In genomic region chr1:2587071-2587859, GRCh38 we compare ENCODE assay signal across 7 cellular contexts. TPM values are rescaled to one million over a fixed set of nuclear protein-coding genes. Genes with fewer than 3 reads are reported as not detected.
A peak's percentile ranks its signal among the peaks of the same experiment; 100 is the strongest.
DNase-seq lines count a peak whose midpoint lies in the region; TF ChIP-seq lines count a peak whose summit lies in the region.

No MANE protein-coding gene starts in this region.

- no CpG with 5 or more reads among the region's 52 CpGs for WGBS in iPS DF 6.9 (ENCODE audit: insufficient coverage, insufficient read length)
- 6 to 37% (median 10%) methylated on average over 10 to 52 of the region's 52 CpGs for WGBS in spleen, 5 donors

- peaks cover 6% of the 10 kb centered on the region; the same call in 1 of the 2 replicates for H3K9me3 ChIP-seq in HUES6 (ENCODE audit: control insufficient read depth, insufficient read depth, low read depth, low read length)
- H3K9me3 ChIP-seq in iPS DF 6.9 (ENCODE audit: control insufficient read depth, insufficient read depth, low read length), result peaks cover 3% of the 10 kb centered on the region
- H3K9me3 ChIP-seq in spleen, result no peaks in the 10 kb centered on the region

- no peak overlapping the region for H3K27ac Mint-ChIP-seq in activated naive CD4-positive, alpha-beta T cell treated with anti-CD3 and anti-CD28 coated beads, Interleukin-2, amount 50 U/mL, for 24 hours

- H3K4me3 ChIP-seq in GM12875 (ENCODE audit: low read depth, low read length) (peak overlapping the region; percentile 79), HUES6 (ENCODE audit: low read depth, low read length) (peak overlapping the region; percentile 82), iPS DF 6.9 (ENCODE audit: low read length) (peak overlapping the region; percentile 85), spleen (peak overlapping the region; percentile 70 to 95 (median 82))

- no peak for TF ChIP-seq POLR2A in spleen (IDR thresholded peaks at IDR 0.05)

- H3K27ac ChIP-seq in HUES6 (ENCODE audit: low read depth, low read length) (no peak overlapping the region), iPS DF 6.9 (ENCODE audit: low read length) (no peak overlapping the region), spleen (peak overlapping the region; percentile 95 to 100 (median 99))

- H3K36me3 ChIP-seq in HUES6 (ENCODE audit: control insufficient read depth, insufficient read depth, low read length) (peaks cover 12% of the 10 kb centered on the region), iPS DF 6.9 (ENCODE audit: control insufficient read depth, insufficient read depth, low read length) (peaks cover 7% of the 10 kb centered on the region; the same call in 1 of the 2 replicates), spleen (peaks cover 0 to 27% (median 8%) of the 10 kb centered on the region in 6 donors)

- no peak for TF ChIP-seq CTCF in GM12875 (IDR thresholded peaks at IDR 0.05; ENCODE audit: borderline replicate concordance, insufficient read depth, low read depth, low read length)
- no peak for TF ChIP-seq CTCF in spleen (IDR thresholded peaks at IDR 0.05 in 8 of 11, conservative IDR thresholded peaks at IDR 0.05 in 3 of 11)

- no peaks in the 10 kb centered on the region for H3K27me3 Mint-ChIP-seq in activated naive CD4-positive, alpha-beta T cell treated with anti-CD3 and anti-CD28 coated beads, Interleukin-2, amount 50 U/mL, for 24 hours

- H3K9ac ChIP-seq in HUES6 (ENCODE audit: low read length), result peak overlapping the region; percentile 74

- peaks cover 33% of the 10 kb centered on the region for H3K4me1 Mint-ChIP-seq in activated naive CD4-positive, alpha-beta T cell treated with anti-CD3 and anti-CD28 coated beads, Interleukin-2, amount 50 U/mL, for 24 hours

- H3K4me3 Mint-ChIP-seq in activated naive CD4-positive, alpha-beta T cell treated with anti-CD3 and anti-CD28 coated beads, Interleukin-2, amount 50 U/mL, for 24 hours, result peak overlapping the region; percentile 77

- no peaks in the 10 kb centered on the region for H3K36me3 Mint-ChIP-seq in activated naive CD4-positive, alpha-beta T cell treated with anti-CD3 and anti-CD28 coated beads, Interleukin-2, amount 50 U/mL, for 24 hours

- no peaks in the 10 kb centered on the region for H3K27me3 ChIP-seq in HUES6 (ENCODE audit: control insufficient read depth, insufficient read depth, low read length)
- H3K27me3 ChIP-seq in iPS DF 6.9 (ENCODE audit: control insufficient read depth, insufficient read depth, low read length), result no peaks in the 10 kb centered on the region
- peaks cover 0 to 7% (median 0%) of the 10 kb centered on the region in 7 donors for H3K27me3 ChIP-seq in spleen (replicated peaks in 1 of 7)

- no peak for DNase-seq in iPS DF 6.9 (ENCODE audit: low read depth, low spot score)
- peak; percentile 93 for DNase-seq in spleen
- no peak for DNase-seq in NCI-H2171 (lab: John Stamatoyannopoulos, UW)
- no peak for DNase-seq in NCI-H2081 (lab: John Stamatoyannopoulos, UW)

- no peaks in the 10 kb centered on the region for H3K9me3 Mint-ChIP-seq in activated naive CD4-positive, alpha-beta T cell treated with anti-CD3 and anti-CD28 coated beads, Interleukin-2, amount 50 U/mL, for 24 hours

- peaks cover 21% of the 10 kb centered on the region for H3K4me1 ChIP-seq in HUES6 (ENCODE audit: control insufficient read depth, insufficient read depth, low read length)
- peaks cover 9% of the 10 kb centered on the region; the same call in 1 of the 2 replicates for H3K4me1 ChIP-seq in iPS DF 6.9 (ENCODE audit: control insufficient read depth, insufficient read depth, low read length)
- peaks cover 18 to 61% (median 43%) of the 10 kb centered on the region in 6 donors for H3K4me1 ChIP-seq in spleen

- intact Hi-C loops in spleen (cut with DNase I; ENCODE audit: low total_unique reads), result no loop called here

RNA-seq across cellular contexts. Expression of gene PRXL2B, which starts 0.7 kb away (rescaled TPM):
- 10 to 100 TPM; 21.9 to 43.0 (median 26.7) TPM for total RNA-seq in spleen
- 10 to 100 TPM; 10.7 to 29.0 (median 13.2) TPM for polyA plus RNA-seq in spleen

RNA-seq across cellular contexts. Expression of gene TNFRSF14, which starts 31.1 kb away (rescaled TPM):
- total RNA-seq in spleen, result 100 to 1,000 TPM; 146 to 203 (median 190) TPM
- polyA plus RNA-seq in spleen, result 100 to 1,000 TPM; 167 to 366 (median 302) TPM

RNA-seq across cellular contexts. Expression of gene MMEL1, which starts 45.6 kb away (rescaled TPM):
- 1 to 10 TPM in 6 of 7 donors, not detected in 1; 1.9 to 4.6 (median 3.5) TPM for total RNA-seq in spleen
- polyA plus RNA-seq in spleen, result 1 to 10 TPM; 2.5 to 6.4 (median 2.9) TPM

RNA-seq across cellular contexts. Expression of gene HES5, which starts 57.2 kb away (rescaled TPM):
- total RNA-seq in spleen, result under 1 TPM in 4 of 7 donors, not detected in 3; 0.36 to 0.54 (median 0.42) TPM
- under 1 TPM in 1 of 3 donors, not detected in 2; 0.36 TPM for polyA plus RNA-seq in spleen

Comparison
In these comparisons a context has a peak if more than half of its experiments do, and no peak if none do; other contexts are left out.
1. H3K27ac ChIP-seq: peak in spleen (8 of 8); none in HUES6 (single experiment) and iPS DF 6.9 (single experiment).
2. Peak in every context shown above with its lines, with median percentiles within 50 percentile points of each other: H3K4me3 ChIP-seq.